ENCODE assay signal across 8 cellular contexts in the genomic region with DNA sequence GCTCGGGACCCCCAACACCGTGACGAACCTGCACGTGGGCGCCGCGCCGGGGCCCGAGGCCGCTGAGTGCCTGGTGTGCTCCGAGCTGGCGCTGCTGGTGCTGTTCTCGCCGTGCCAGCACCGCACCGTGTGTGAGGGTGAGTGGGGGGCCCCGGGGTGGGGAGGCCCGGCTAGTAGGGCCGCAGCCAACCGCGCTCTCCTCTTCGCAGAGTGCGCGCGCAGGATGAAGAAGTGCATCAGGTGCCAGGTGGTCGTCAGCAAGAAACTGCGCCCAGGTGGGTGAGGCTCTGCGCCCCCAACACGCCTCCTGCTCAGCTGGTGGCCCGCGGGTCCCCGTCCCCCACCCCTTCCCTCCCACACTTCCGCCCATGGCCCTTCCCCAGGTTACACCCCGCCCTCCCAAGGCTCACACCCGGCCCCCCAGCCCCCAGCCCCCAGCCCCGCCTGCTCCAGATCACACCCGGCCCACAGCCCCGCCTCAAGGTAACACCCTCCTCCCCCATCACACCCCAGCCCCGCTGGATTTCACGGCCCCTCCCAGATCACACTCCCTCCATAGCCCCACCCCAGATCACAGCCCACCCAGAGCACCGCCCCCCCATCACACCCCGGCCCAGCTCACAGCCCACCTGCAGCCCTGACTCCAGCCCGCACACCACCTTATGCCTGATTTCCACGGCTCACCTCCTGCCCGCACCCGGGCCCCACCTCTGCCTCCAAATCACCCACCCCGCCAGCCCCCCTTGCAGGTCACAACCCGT. TPM values are rescaled to one million over a fixed set of nuclear protein-coding genes. Genes with fewer than 3 reads are reported as not detected.
DNase-seq lines count a peak whose midpoint lies in the region; ATAC-seq and TF ChIP-seq lines count a peak whose summit lies in the region.

No MANE protein-coding gene starts in this region.

- WGBS in tibial nerve, 2 donors: 57 to 75% methylated on average over 32 to 36 of the region's 48 CpGs

- TF ChIP-seq CTCF in HFFc6 (IDR thresholded peaks at IDR 0.05) (no peak), tibial nerve (IDR thresholded peaks at IDR 0.05) (no peak)

- DNase-seq in activated T-cell treated with anti-CD3 and anti-CD28 coated beads for 4 hours (peak; percentile 71), left colon (peak; percentile 49 to 68), HFFc6 (no peak), COLO668 (lab: John Stamatoyannopoulos, UW; ENCODE audit: unreplicated experiment) (no peak), tibial nerve (ENCODE audit: low spot score in 2 of 2) (no peak), EL (no peak)

- H3K36me3 ChIP-seq in KOPT-K1 (ENCODE audit: insufficient read depth, low read length): no peaks in the 10 kb centered on the region
- H3K36me3 ChIP-seq in tibial nerve: peaks cover 0 to 54% (median 4%) of the 10 kb centered on the region in 3 donors

- no peaks in the 10 kb centered on the region for H3K9me3 Mint-ChIP-seq in stimulated activated memory B cell treated with anti-CD40 and anti-IgM and Interleukin-4, amounts not matched to agents 10 μg/mL and 1 μg/mL and 100 μg/mL, for 72 hours
- H3K9me3 Mint-ChIP-seq in HFFc6: no peaks in the 10 kb centered on the region

- H3K27me3 ChIP-seq in tibial nerve: peaks cover 0 to 27% of the 10 kb centered on the region in 2 donors

- H3K4me1 ChIP-seq in tibial nerve: peaks cover 0 to 23% (median 8%) of the 10 kb centered on the region in 4 donors

- H3K27ac Mint-ChIP-seq in stimulated activated memory B cell treated with anti-CD40 and anti-IgM and Interleukin-4, amounts not matched to agents 10 μg/mL and 1 μg/mL and 100 μg/mL, for 72 hours: peak overlapping the region; percentile 72
- H3K27ac Mint-ChIP-seq in HFFc6: no peak overlapping the region

- H3K4me3 Mint-ChIP-seq in stimulated activated memory B cell treated with anti-CD40 and anti-IgM and Interleukin-4, amounts not matched to agents 10 μg/mL and 1 μg/mL and 100 μg/mL, for 72 hours: peak overlapping the region; percentile 63
- H3K4me3 Mint-ChIP-seq in HFFc6: no peak overlapping the region

- no peaks in the 10 kb centered on the region for H3K36me3 Mint-ChIP-seq in stimulated activated memory B cell treated with anti-CD40 and anti-IgM and Interleukin-4, amounts not matched to agents 10 μg/mL and 1 μg/mL and 100 μg/mL, for 72 hours
- no peaks in the 10 kb centered on the region for H3K36me3 Mint-ChIP-seq in HFFc6 (ENCODE audit: low read depth)

- no peaks in the 10 kb centered on the region for H3K9me3 ChIP-seq in KOPT-K1 (ENCODE audit: insufficient read depth, low read length, poor library complexity, severe bottlenecking)
- no peaks in the 10 kb centered on the region for H3K9me3 ChIP-seq in tibial nerve

- H3K4me1 Mint-ChIP-seq in stimulated activated memory B cell treated with anti-CD40 and anti-IgM and Interleukin-4, amounts not matched to agents 10 μg/mL and 1 μg/mL and 100 μg/mL, for 72 hours: peaks cover 21% of the 10 kb centered on the region
- no peaks in the 10 kb centered on the region for H3K4me1 Mint-ChIP-seq in HFFc6 (ENCODE audit: low read depth)

- H3K27me3 Mint-ChIP-seq in stimulated activated memory B cell treated with anti-CD40 and anti-IgM and Interleukin-4, amounts not matched to agents 10 μg/mL and 1 μg/mL and 100 μg/mL, for 72 hours: peaks cover 9% of the 10 kb centered on the region
- peaks cover 1% of the 10 kb centered on the region; the same call in 1 of the 2 replicates for H3K27me3 Mint-ChIP-seq in HFFc6 (ENCODE audit: insufficient read depth)

- H3K4me3 ChIP-seq in tibial nerve: peak overlapping the region in 1 of 4 donors; percentile 43

- no peak for TF ChIP-seq EP300 in tibial nerve (IDR thresholded peaks at IDR 0.05)

- intact Hi-C loops in left colon (cut with DNase I, micrococcal nuclease): no loop called here

- ATAC-seq in left colon: no peak
- peak; percentile 4 for ATAC-seq in stimulated activated memory B cell treated with anti-CD40 and anti-IgM and Interleukin-4, amounts not matched to agents 10 μg/mL and 1 μg/mL and 100 μg/mL, for 72 hours

- H3K27ac ChIP-seq in KOPT-K1 (ENCODE audit: low read depth, low read length, poor library complexity, severe bottlenecking) (peak overlapping the region; percentile 77), tibial nerve (peak overlapping the region in 1 of 4 donors; percentile 80)

- TF ChIP-seq POLR2A in tibial nerve (IDR thresholded peaks at IDR 0.05): no peak

RNA-seq across cellular contexts. Expression of gene MMP23B, which starts 2.4 kb away (rescaled TPM):
- total RNA-seq in left colon (1 to 10 TPM; 1.2 to 7.2 TPM), tibial nerve (1 to 10 TPM; 1.2 to 6.6 (median 3.8) TPM)
- total RNA-seq in HFFc6 (2021; fragmentation: NEBNext Ultra II Directional; extraction: Animal tissue kit (Norgen Biotek cat#: 25700)): 1 to 10 TPM; 2.8 to 7.1 (median 5.1) TPM

RNA-seq across cellular contexts. Expression of gene MIB2, which starts 14.3 kb away (rescaled TPM):
- total RNA-seq in left colon (10 to 100 TPM; 84.8 to 86.1 TPM), tibial nerve (100 to 1,000 TPM in 1 of 4 donors, 10 to 100 TPM in 3; 50.5 to 108 (median 98.6) TPM)
- total RNA-seq in HFFc6 (2021; fragmentation: NEBNext Ultra II Directional; extraction: Animal tissue kit (Norgen Biotek cat#: 25700)): 10 to 100 TPM; 41.9 to 62.8 (median 44.0) TPM

RNA-seq across cellular contexts. Expression of gene CDK11B, which starts 29.2 kb away (rescaled TPM):
- 10 to 100 TPM; 29.6 to 37.0 TPM for total RNA-seq in left colon
- total RNA-seq in HFFc6 (2021; fragmentation: NEBNext Ultra II Directional; extraction: Animal tissue kit (Norgen Biotek cat#: 25700)): 10 to 100 TPM; 21.6 to 27.5 (median 24.8) TPM
- total RNA-seq in tibial nerve: 10 to 100 TPM; 12.6 to 31.8 (median 24.7) TPM

RNA-seq across cellular contexts. Expression of gene FNDC10, which starts 29.7 kb away (rescaled TPM):
- 1 to 10 TPM; 3.1 to 3.3 TPM for total RNA-seq in left colon
- 1 to 10 TPM; 1.6 to 4.0 (median 2.0) TPM for total RNA-seq in HFFc6 (2021; fragmentation: NEBNext Ultra II Directional; extraction: Animal tissue kit (Norgen Biotek cat#: 25700))
- total RNA-seq in tibial nerve: 1 to 10 TPM; 1.4 to 3.0 (median 2.0) TPM

RNA-seq across cellular contexts. Expression of gene SSU72, which starts 54.9 kb away (rescaled TPM):
- total RNA-seq in left colon (100 to 1,000 TPM; 118 to 130 TPM), tibial nerve (100 to 1,000 TPM; 129 to 161 (median 146) TPM)
- 100 to 1,000 TPM; 132 to 156 (median 137) TPM for total RNA-seq in HFFc6 (2021; fragmentation: NEBNext Ultra II Directional; extraction: Animal tissue kit (Norgen Biotek cat#: 25700))

Comparison
In these comparisons a context has a peak if more than half of its experiments do, and no peak if none do; other contexts are left out.
1. DNase-seq: peak in activated T-cell treated with anti-CD3 and anti-CD28 coated beads for 4 hours (single experiment) and left colon (2 of 2); none in HFFc6 (single experiment), COLO668 (single experiment), tibial nerve (0 of 2) and EL (single experiment).